In genomic region chr6:87683890-87684289, GRCh38 we compare ENCODE assay signal across 10 cellular contexts.
"Had no signal": no experiment of that assay in that cellular context is flagged by ENCODE, and none has a peak within 500 bp of the region (broad histone marks: within the 10 kb centered on the region; RNA-seq: fewer than 3 reads in every experiment).

No MANE protein-coding gene starts in this region.

- H3K4me3 ChIP-seq: cardiac muscle cell, colonic mucosa, right atrium auricular region, tibial nerve had no signal

- H3K36me3 ChIP-seq: cardiac muscle cell, colonic mucosa, right atrium auricular region had no signal

- FAIRE-seq: small intestine had no signal

- ATAC-seq: left ventricle myocardium superior had no signal

- H3K4me1 ChIP-seq: colonic mucosa had no signal

- H3K27me3 ChIP-seq: cardiac muscle cell, colonic mucosa, right atrium auricular region, tibial nerve had no signal

- DNase-seq: activated T-cell treated with anti-CD3 and anti-CD28 coated beads, Interleukin-2, amount 50 U/mL, for 1 hour; colonic mucosa; effector CD4-positive, alpha-beta T cell; hippocampal formation; left ventricle myocardium superior; small intestine had no signal

- H3K9me3 ChIP-seq: colonic mucosa, right atrium auricular region, tibial nerve had no signal

- H3K27ac ChIP-seq: cardiac muscle cell, colonic mucosa, epithelial cell of prostate, right atrium auricular region, tibial nerve had no signal
